In the genomic region with DNA sequence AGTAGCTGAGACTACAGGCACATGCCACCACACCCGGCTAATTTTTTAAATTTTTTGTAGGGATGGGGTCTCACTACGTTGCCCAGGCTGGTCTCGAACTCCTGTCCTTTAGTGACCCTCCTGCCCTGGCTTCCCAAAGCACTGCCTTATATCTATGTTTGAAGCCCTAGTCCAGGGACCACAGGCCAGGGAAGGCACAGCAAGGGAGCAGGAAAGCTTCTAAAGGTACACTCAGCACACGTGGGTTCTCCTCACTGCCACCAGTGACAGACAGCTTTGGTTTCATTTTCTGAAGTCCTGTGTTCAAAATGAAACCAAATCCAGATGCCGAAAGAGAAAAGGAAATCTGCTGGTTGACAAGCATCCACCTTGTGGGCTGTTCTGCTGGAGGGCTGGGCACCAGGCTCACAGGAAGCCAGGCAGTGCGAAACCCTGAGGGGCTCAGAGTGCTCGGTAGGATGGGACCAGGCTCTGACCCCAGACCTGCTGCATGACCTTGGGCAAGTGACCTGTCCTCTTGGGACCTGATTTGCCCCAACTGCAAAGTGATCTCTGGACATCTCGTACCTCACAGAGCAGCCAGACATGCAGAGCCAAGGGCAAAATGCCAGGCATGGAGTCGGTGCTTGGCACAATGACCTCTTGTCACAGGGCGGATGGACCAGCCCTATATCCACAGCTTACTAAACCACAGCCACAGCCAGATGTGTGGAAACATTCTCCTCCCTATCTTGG, we compare ENCODE assay signal across 1 cellular context.
A peak's percentile ranks its signal among the peaks of the same experiment; 100 is the strongest.
TF ChIP-seq lines count a peak whose summit lies in the region.

No MANE protein-coding gene starts in this region.

TF ChIP-seq in HepG2, 621 proteins besides CTCF, POLR2A, EP300 and RAD21 (continued from another document and continues in another):
- TF ChIP-seq, protein P1, sequence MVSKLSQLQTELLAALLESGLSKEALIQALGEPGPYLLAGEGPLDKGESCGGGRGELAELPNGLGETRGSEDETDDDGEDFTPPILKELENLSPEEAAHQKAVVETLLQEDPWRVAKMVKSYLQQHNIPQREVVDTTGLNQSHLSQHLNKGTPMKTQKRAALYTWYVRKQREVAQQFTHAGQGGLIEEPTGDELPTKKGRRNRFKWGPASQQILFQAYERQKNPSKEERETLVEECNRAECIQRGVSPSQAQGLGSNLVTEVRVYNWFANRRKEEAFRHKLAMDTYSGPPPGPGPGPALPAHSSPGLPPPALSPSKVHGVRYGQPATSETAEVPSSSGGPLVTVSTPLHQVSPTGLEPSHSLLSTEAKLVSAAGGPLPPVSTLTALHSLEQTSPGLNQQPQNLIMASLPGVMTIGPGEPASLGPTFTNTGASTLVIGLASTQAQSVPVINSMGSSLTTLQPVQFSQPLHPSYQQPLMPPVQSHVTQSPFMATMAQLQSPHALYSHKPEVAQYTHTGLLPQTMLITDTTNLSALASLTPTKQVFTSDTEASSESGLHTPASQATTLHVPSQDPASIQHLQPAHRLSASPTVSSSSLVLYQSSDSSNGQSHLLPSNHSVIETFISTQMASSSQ (IDR thresholded peaks at IDR 0.05; ENCODE audit: low read depth), result no peak
- TF ChIP-seq, protein P1 (CRISPR knock-in tag; IDR thresholded peaks at IDR 0.05; ENCODE audit: borderline replicate concordance), result peak; percentile 23; the same call in 1 of the 2 replicates
- TF ChIP-seq MYNN (CRISPR knock-in tag; IDR thresholded peaks at IDR 0.05; ENCODE audit: low read depth) (no peak), ZIK1 (CRISPR knock-in tag; IDR thresholded peaks at IDR 0.05; ENCODE audit: borderline replicate concordance, low read depth) (peak; percentile 79; the same call in 1 of the 2 replicates), ZC3H13 (CRISPR knock-in tag; IDR thresholded peaks at IDR 0.05) (peak; percentile 51; the same call in 1 of the 2 replicates), PCBP1 (IDR thresholded peaks at IDR 0.05; ENCODE audit: borderline replicate concordance, low read depth, low read length) (no peak), CHCHD3 (CRISPR knock-in tag; IDR thresholded peaks at IDR 0.05) (no peak), LCORL (IDR thresholded peaks at IDR 0.05) (no peak), LCORL (CRISPR knock-in tag; IDR thresholded peaks at IDR 0.05) (peak; percentile 90), ZSCAN21 (CRISPR knock-in tag; IDR thresholded peaks at IDR 0.05; ENCODE audit: borderline replicate concordance) (peak; percentile 51; the same call in 1 of the 2 replicates), PLRG1 (conservative IDR thresholded peaks at IDR 0.05) (no peak), ZNF205 (CRISPR knock-in tag; IDR thresholded peaks at IDR 0.05) (0 out of 2 replicates have a peak, but pooled peaks have one; percentile 33), JARID2 (CRISPR knock-in tag; IDR thresholded peaks at IDR 0.05; ENCODE audit: insufficient replicate concordance) (no peak), ZNF746 (CRISPR knock-in tag; IDR thresholded peaks at IDR 0.05) (no peak), MTA1 (CRISPR knock-in tag; IDR thresholded peaks at IDR 0.05; ENCODE audit: borderline replicate concordance) (peak; percentile 94; the same call in 1 of the 2 replicates), NCOA2 (CRISPR knock-in tag; IDR thresholded peaks at IDR 0.05) (no peak; the same call in 1 of the 2 replicates), SMC3 (IDR thresholded peaks at IDR 0.05; ENCODE audit: low read length) (no peak), ZNF713 (CRISPR knock-in tag; IDR thresholded peaks at IDR 0.05) (0 out of 2 replicates have a peak, but pooled peaks have one; percentile 38), SOX5 (CRISPR knock-in tag; IDR thresholded peaks at IDR 0.05; ENCODE audit: borderline replicate concordance) (0 out of 2 replicates have a peak, but pooled peaks have one; percentile 18)
- TF ChIP-seq, protein P2, sequence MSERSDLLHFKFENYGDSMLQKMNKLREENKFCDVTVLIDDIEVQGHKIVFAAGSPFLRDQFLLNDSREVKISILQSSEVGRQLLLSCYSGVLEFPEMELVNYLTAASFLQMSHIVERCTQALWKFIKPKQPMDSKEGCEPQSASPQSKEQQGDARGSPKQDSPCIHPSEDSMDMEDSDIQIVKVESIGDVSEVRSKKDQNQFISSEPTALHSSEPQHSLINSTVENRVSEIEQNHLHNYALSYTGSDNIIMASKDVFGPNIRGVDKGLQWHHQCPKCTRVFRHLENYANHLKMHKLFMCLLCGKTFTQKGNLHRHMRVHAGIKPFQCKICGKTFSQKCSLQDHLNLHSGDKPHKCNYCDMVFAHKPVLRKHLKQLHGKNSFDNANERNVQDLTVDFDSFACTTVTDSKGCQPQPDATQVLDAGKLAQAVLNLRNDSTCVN (CRISPR knock-in tag; IDR thresholded peaks at IDR 0.05; ENCODE audit: borderline replicate concordance), result no peak
- TF ChIP-seq, protein P3, sequence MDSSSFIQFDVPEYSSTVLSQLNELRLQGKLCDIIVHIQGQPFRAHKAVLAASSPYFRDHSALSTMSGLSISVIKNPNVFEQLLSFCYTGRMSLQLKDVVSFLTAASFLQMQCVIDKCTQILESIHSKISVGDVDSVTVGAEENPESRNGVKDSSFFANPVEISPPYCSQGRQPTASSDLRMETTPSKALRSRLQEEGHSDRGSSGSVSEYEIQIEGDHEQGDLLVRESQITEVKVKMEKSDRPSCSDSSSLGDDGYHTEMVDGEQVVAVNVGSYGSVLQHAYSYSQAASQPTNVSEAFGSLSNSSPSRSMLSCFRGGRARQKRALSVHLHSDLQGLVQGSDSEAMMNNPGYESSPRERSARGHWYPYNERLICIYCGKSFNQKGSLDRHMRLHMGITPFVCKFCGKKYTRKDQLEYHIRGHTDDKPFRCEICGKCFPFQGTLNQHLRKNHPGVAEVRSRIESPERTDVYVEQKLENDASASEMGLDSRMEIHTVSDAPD (CRISPR knock-in tag; IDR thresholded peaks at IDR 0.05), result 0 out of 2 replicates have a peak, but pooled peaks have one; percentile 66
- TF ChIP-seq, protein P4, sequence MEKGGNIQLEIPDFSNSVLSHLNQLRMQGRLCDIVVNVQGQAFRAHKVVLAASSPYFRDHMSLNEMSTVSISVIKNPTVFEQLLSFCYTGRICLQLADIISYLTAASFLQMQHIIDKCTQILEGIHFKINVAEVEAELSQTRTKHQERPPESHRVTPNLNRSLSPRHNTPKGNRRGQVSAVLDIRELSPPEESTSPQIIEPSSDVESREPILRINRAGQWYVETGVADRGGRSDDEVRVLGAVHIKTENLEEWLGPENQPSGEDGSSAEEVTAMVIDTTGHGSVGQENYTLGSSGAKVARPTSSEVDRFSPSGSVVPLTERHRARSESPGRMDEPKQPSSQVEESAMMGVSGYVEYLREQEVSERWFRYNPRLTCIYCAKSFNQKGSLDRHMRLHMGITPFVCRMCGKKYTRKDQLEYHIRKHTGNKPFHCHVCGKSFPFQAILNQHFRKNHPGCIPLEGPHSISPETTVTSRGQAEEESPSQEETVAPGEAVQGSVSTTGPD (CRISPR knock-in tag; IDR thresholded peaks at IDR 0.05), result peak; percentile 63
- TF ChIP-seq, protein P5, sequence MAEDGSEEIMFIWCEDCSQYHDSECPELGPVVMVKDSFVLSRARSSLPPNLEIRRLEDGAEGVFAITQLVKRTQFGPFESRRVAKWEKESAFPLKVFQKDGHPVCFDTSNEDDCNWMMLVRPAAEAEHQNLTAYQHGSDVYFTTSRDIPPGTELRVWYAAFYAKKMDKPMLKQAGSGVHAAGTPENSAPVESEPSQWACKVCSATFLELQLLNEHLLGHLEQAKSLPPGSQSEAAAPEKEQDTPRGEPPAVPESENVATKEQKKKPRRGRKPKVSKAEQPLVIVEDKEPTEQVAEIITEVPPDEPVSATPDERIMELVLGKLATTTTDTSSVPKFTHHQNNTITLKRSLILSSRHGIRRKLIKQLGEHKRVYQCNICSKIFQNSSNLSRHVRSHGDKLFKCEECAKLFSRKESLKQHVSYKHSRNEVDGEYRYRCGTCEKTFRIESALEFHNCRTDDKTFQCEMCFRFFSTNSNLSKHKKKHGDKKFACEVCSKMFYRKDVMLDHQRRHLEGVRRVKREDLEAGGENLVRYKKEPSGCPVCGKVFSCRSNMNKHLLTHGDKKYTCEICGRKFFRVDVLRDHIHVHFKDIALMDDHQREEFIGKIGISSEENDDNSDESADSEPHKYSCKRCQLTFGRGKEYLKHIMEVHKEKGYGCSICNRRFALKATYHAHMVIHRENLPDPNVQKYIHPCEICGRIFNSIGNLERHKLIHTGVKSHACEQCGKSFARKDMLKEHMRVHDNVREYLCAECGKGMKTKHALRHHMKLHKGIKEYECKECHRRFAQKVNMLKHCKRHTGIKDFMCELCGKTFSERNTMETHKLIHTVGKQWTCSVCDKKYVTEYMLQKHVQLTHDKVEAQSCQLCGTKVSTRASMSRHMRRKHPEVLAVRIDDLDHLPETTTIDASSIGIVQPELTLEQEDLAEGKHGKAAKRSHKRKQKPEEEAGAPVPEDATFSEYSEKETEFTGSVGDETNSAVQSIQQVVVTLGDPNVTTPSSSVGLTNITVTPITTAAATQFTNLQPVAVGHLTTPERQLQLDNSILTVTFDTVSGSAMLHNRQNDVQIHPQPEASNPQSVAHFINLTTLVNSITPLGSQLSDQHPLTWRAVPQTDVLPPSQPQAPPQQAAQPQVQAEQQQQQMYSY (CRISPR knock-in tag; IDR thresholded peaks at IDR 0.05), result peak; percentile 8; the same call in 1 of the 2 replicates
- TF ChIP-seq, protein P6, sequence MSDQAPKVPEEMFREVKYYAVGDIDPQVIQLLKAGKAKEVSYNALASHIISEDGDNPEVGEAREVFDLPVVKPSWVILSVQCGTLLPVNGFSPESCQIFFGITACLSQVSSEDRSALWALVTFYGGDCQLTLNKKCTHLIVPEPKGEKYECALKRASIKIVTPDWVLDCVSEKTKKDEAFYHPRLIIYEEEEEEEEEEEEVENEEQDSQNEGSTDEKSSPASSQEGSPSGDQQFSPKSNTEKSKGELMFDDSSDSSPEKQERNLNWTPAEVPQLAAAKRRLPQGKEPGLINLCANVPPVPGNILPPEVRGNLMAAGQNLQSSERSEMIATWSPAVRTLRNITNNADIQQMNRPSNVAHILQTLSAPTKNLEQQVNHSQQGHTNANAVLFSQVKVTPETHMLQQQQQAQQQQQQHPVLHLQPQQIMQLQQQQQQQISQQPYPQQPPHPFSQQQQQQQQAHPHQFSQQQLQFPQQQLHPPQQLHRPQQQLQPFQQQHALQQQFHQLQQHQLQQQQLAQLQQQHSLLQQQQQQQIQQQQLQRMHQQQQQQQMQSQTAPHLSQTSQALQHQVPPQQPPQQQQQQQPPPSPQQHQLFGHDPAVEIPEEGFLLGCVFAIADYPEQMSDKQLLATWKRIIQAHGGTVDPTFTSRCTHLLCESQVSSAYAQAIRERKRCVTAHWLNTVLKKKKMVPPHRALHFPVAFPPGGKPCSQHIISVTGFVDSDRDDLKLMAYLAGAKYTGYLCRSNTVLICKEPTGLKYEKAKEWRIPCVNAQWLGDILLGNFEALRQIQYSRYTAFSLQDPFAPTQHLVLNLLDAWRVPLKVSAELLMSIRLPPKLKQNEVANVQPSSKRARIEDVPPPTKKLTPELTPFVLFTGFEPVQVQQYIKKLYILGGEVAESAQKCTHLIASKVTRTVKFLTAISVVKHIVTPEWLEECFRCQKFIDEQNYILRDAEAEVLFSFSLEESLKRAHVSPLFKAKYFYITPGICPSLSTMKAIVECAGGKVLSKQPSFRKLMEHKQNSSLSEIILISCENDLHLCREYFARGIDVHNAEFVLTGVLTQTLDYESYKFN (CRISPR knock-in tag; conservative IDR thresholded peaks at IDR 0.05), result peak; percentile 68; the same call in 1 of the 2 replicates
- TF ChIP-seq, protein P7, sequence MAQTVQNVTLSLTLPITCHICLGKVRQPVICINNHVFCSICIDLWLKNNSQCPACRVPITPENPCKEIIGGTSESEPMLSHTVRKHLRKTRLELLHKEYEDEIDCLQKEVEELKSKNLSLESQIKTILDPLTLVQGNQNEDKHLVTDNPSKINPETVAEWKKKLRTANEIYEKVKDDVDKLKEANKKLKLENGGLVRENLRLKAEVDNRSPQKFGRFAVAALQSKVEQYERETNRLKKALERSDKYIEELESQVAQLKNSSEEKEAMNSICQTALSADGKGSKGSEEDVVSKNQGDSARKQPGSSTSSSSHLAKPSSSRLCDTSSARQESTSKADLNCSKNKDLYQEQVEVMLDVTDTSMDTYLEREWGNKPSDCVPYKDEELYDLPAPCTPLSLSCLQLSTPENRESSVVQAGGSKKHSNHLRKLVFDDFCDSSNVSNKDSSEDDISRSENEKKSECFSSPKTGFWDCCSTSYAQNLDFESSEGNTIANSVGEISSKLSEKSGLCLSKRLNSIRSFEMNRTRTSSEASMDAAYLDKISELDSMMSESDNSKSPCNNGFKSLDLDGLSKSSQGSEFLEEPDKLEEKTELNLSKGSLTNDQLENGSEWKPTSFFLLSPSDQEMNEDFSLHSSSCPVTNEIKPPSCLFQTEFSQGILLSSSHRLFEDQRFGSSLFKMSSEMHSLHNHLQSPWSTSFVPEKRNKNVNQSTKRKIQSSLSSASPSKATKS (CRISPR knock-in tag; IDR thresholded peaks at IDR 0.05), result no peak
